ENCODE assay signal across 1 cellular context in the genomic region with DNA sequence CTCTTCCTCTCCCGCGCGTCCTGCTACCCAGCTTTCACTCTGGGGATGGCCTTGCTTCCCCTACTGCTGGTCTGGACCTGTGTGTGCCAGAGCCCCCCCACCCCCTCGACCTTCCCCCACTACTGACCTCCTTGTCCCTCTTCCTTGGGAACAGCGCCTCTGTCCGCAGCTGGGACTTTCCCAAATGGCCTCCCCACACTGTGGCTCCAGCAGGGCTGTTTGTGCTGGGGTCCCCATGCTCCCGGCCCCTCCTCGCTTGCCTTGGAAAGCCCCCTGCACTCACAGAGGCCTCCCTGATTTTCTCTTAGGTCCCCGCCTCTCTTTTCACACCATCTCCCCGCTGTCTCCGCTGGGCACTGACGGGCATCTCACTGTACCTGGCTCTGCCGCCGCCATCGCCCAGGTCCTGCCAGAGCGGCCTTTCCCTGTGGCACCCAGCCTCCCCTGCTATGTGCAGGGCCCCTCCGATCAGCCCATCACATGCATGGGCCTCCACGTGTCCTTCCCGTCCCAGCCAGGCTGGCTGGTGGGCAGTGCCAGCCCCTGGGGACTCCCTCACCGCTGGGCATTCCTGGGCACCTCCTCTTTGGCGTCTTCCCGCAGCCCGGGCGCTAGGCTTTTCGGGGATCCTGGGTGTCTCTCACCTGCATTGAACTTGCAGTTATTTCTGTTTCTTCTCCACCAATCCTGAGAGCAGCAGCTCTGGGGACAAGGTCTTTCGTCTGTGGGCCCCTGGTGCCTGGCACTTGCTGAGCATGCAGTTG.
TF ChIP-seq lines count a peak whose summit lies in the region.

No MANE protein-coding gene starts in this region.

TF ChIP-seq in WTC11, 78 proteins besides CTCF, POLR2A, EP300 and RAD21 (continued from another document):
- TF ChIP-seq, protein P1, sequence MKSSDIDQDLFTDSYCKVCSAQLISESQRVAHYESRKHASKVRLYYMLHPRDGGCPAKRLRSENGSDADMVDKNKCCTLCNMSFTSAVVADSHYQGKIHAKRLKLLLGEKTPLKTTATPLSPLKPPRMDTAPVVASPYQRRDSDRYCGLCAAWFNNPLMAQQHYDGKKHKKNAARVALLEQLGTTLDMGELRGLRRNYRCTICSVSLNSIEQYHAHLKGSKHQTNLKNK (CRISPR knock-in tag; IDR thresholded peaks at IDR 0.05), result no peak
- TF ChIP-seq, protein P2, sequence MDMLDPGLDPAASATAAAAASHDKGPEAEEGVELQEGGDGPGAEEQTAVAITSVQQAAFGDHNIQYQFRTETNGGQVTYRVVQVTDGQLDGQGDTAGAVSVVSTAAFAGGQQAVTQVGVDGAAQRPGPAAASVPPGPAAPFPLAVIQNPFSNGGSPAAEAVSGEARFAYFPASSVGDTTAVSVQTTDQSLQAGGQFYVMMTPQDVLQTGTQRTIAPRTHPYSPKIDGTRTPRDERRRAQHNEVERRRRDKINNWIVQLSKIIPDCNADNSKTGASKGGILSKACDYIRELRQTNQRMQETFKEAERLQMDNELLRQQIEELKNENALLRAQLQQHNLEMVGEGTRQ (CRISPR knock-in tag; IDR thresholded peaks at IDR 0.05), result no peak
- TF ChIP-seq, protein P3, sequence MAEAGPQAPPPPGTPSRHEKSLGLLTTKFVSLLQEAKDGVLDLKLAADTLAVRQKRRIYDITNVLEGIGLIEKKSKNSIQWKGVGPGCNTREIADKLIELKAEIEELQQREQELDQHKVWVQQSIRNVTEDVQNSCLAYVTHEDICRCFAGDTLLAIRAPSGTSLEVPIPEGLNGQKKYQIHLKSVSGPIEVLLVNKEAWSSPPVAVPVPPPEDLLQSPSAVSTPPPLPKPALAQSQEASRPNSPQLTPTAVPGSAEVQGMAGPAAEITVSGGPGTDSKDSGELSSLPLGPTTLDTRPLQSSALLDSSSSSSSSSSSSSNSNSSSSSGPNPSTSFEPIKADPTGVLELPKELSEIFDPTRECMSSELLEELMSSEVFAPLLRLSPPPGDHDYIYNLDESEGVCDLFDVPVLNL (CRISPR knock-in tag; IDR thresholded peaks at IDR 0.05; ENCODE audit: borderline replicate concordance, low read depth), result no peak
- no peak for TF ChIP-seq NFE2L1 (CRISPR knock-in tag; IDR thresholded peaks at IDR 0.05)
- no peak for TF ChIP-seq NR3C1 (CRISPR knock-in tag; conservative IDR thresholded peaks at IDR 0.05; ENCODE audit: low read depth)
- TF ChIP-seq RELA (CRISPR knock-in tag; IDR thresholded peaks at IDR 0.05; ENCODE audit: borderline replicate concordance), result no peak
- TF ChIP-seq ETV6 (CRISPR knock-in tag; IDR thresholded peaks at IDR 0.05), result no peak
- no peak for TF ChIP-seq GRHL2 (CRISPR knock-in tag; IDR thresholded peaks at IDR 0.05; ENCODE audit: insufficient replicate concordance, severe bottlenecking)
- no peak for TF ChIP-seq FOXK1 (CRISPR knock-in tag; IDR thresholded peaks at IDR 0.05)
- no peak for TF ChIP-seq ELF4 (CRISPR knock-in tag; IDR thresholded peaks at IDR 0.05; ENCODE audit: low read depth)
- no peak for TF ChIP-seq NFATC4 (CRISPR knock-in tag; IDR thresholded peaks at IDR 0.05)
